ENCODE assay signal across 9 cellular contexts in the genomic region with DNA sequence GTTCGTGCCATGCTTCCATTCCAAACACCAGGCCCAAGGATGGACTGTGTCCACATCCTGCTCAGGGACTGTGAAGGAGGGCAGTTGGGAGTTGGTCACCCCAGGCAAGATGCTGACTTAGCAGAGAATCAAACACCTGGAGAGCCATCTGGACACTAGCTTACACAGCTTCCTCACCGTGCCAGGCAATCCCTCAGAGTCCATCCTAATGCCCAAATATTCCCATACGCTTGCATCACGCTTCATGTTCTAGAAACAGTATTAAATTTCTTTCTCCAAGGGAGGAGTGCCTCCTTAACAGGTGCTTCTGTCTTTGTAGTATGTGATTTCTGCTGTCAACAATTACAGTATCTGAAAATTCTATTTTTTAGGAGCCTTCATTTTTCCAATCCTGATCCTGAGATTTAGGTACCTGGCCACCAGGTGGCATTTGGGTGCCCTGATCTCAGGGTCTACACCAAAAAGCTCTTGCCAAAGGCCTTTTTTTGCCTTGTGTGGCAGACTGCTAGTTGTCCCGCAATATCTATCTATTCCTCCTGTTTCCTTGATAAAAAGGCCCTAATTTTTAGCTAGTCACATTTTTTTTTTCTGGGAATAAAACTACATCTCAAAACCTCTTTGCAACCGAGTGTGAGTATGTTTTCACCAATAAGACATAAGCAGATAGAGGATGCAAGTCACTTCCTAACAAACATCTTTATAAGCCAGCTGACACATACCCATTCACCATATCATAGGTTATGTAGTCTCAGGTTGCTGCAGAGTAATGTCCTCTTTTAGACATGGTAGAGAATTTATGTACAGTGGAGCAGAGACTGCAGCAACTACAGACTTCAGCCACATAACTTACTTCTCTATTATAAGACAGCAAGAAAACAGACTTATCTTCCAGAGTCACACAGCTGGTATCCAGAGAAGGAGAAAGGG.
DNase-seq lines count a peak whose midpoint lies in the region; ATAC-seq and TF ChIP-seq lines count a peak whose summit lies in the region.
"Had no signal": no experiment of that assay in that cellular context is flagged by ENCODE, and none has a peak within 500 bp of the region (broad histone marks: within the 10 kb centered on the region; RNA-seq: fewer than 3 reads in every experiment).

No MANE protein-coding gene starts in this region.

- H3K4me1 ChIP-seq in hepatocyte (ENCODE audit: insufficient read depth), result no peaks in the 10 kb centered on the region

- in situ Hi-C loops in SK-MEL-5 (cut with HindIII; ENCODE audit: low pct_unique_long_range_greater_than_20kb, low sequenced_read_pairs), result no loop called here

- no peak overlapping the region for H3K4me2 ChIP-seq in hepatocyte

- H2AFZ ChIP-seq in hepatocyte, result no peak overlapping the region

- H3K4me3 ChIP-seq in hepatocyte, result no peak overlapping the region

- no peak overlapping the region for H3K27ac ChIP-seq in 22Rv1
- no peak overlapping the region for H3K27ac ChIP-seq in hepatocyte

- WGBS in hepatocyte (ENCODE audit: low lambda C conversion rate, missing lambda C conversion rate), result 95% methylated on average over 6 of the region's 6 CpGs

- no peaks in the 10 kb centered on the region for H3K27me3 ChIP-seq in hepatocyte

- peak; percentile 43 for DNase-seq in SK-MEL-5 (ENCODE audit: low read depth, low spot score)
- DNase-seq in hepatocyte (ENCODE audit: low spot score), result no peak
- no peak for DNase-seq in HK-2 (ENCODE audit: unreplicated experiment)
- no peak for DNase-seq in GM19240 (ENCODE audit: insufficient read length, low spot score)
- no peak for DNase-seq in CD1c-positive myeloid dendritic cell (ENCODE audit: extremely low spot score)
- DNase-seq: activated effector memory CD4-positive, alpha-beta T cell treated with Interleukin-2 at 50 U/mL for 16 hours had no signal

- no peaks in the 10 kb centered on the region for H3K79me2 ChIP-seq in hepatocyte

- no peaks in the 10 kb centered on the region for H3K9me2 ChIP-seq in hepatocyte (replicated peaks; ENCODE audit: insufficient read depth)

- H3K9me3 ChIP-seq in hepatocyte (ENCODE audit: low read depth), result no peaks in the 10 kb centered on the region

- ATAC-seq in GM19395 (IDR thresholded peaks at IDR 0.05; ENCODE audit: unreplicated experiment), result no peak

- no peaks in the 10 kb centered on the region for H3K36me3 ChIP-seq in hepatocyte (replicated peaks; ENCODE audit: insufficient read depth, low read depth)

- TF ChIP-seq CTCF in 22Rv1 (IDR thresholded peaks at IDR 0.05) (peak; percentile 73), GM12873 (IDR thresholded peaks at IDR 0.05; ENCODE audit: insufficient read depth, low read depth, low read length, missing control alignments) (peak; percentile 47), hepatocyte (IDR thresholded peaks at IDR 0.05; ENCODE audit: poor library complexity) (peak; percentile 28)

- H4K20me1 ChIP-seq in hepatocyte (ENCODE audit: insufficient read depth, poor library complexity, severe bottlenecking), result no peaks in the 10 kb centered on the region
